Comparison of ENCODE assay signal across 16 cellular contexts in genomic region chr2:122167561-122167960, GRCh38.
"Had no signal": no experiment of that assay in that cellular context is flagged by ENCODE, and none has a peak within 500 bp of the region (broad histone marks: within the 10 kb centered on the region; RNA-seq: fewer than 3 reads in every experiment).

No MANE protein-coding gene starts in this region.

- H3K4me1 ChIP-seq: adrenal gland, colonic mucosa, esophagus muscularis mucosa, lower lobe of right lung, parathyroid adenoma had no signal

- H3K79me2 ChIP-seq: hepatocyte, parathyroid adenoma had no signal

- H3K27me3 ChIP-seq: adrenal gland, colonic mucosa, esophagus muscularis mucosa, hepatocyte had no signal

- H3K4me3 Mint-ChIP-seq: activated CD8-positive, alpha-beta T cell treated with anti-CD3 and anti-CD28 coated beads for 36 hours; activated naive CD4-positive, alpha-beta T cell treated with anti-CD3 and anti-CD28 coated beads, Interleukin-2, amount 50 U/mL, for 24 hours; activated T-cell treated with anti-CD3 and anti-CD28 coated beads, Interleukin-2, amount 50 U/mL, for 4 hours; T-helper 17 cell; WTC11 had no signal

- H3K27ac Mint-ChIP-seq: activated CD8-positive, alpha-beta T cell treated with anti-CD3 and anti-CD28 coated beads for 36 hours; activated naive CD4-positive, alpha-beta T cell treated with anti-CD3 and anti-CD28 coated beads, Interleukin-2, amount 50 U/mL, for 24 hours; T-helper 17 cell; WTC11 had no signal

- H3K27ac ChIP-seq: adrenal gland, colonic mucosa, esophagus muscularis mucosa, hepatocyte, lower lobe of right lung, parathyroid adenoma had no signal

- H3K4me1 Mint-ChIP-seq: activated naive CD4-positive, alpha-beta T cell treated with anti-CD3 and anti-CD28 coated beads, Interleukin-2, amount 50 U/mL, for 24 hours; T-helper 17 cell; WTC11 had no signal

- H3K9ac ChIP-seq: parathyroid adenoma had no signal

- H3K4me2 ChIP-seq: hepatocyte had no signal

- H3K36me3 Mint-ChIP-seq: activated naive CD4-positive, alpha-beta T cell treated with anti-CD3 and anti-CD28 coated beads, Interleukin-2, amount 50 U/mL, for 24 hours; WTC11 had no signal

- FAIRE-seq: TTC549 had no signal

- ATAC-seq: activated CD8-positive, alpha-beta T cell treated with anti-CD3 and anti-CD28 coated beads for 36 hours; activated T-cell treated with anti-CD3 and anti-CD28 coated beads, Interleukin-2, amount 50 U/mL, for 4 hours; lower lobe of right lung; T-helper 17 cell; WTC11 had no signal

- H3K27me3 Mint-ChIP-seq: activated CD8-positive, alpha-beta T cell treated with anti-CD3 and anti-CD28 coated beads for 36 hours; T-helper 17 cell had no signal

- H3K9me3 ChIP-seq: adrenal gland, colonic mucosa, esophagus muscularis mucosa, lower lobe of right lung had no signal

- DNase-seq: activated CD4-positive, alpha-beta T cell treated with anti-CD3 and anti-CD28 coated beads for 4 hours; activated CD8-positive, alpha-beta T cell treated with anti-CD3 and anti-CD28 coated beads for 36 hours; activated effector memory CD4-positive, alpha-beta T cell treated with anti-CD3 and anti-CD28 coated beads, Interleukin-2, amount 50 U/mL, for 16 hours; activated T-cell treated with anti-CD3 and anti-CD28 coated beads, Interleukin-2, amount 50 U/mL, for 4 hours; adrenal gland; colonic mucosa; lower lobe of right lung; stimulated activated CD4-positive, alpha-beta T cell treated with anti-CD3 and anti-CD28 coated beads, Interleukin-2, amount 100 ng/mL, for 48 hours; stimulated activated naive CD4-positive, alpha-beta T cell; T-helper 17 cell had no signal

- H3K9me3 Mint-ChIP-seq: activated CD8-positive, alpha-beta T cell treated with anti-CD3 and anti-CD28 coated beads for 36 hours; activated naive CD4-positive, alpha-beta T cell treated with anti-CD3 and anti-CD28 coated beads, Interleukin-2, amount 50 U/mL, for 24 hours; activated T-cell treated with anti-CD3 and anti-CD28 coated beads, Interleukin-2, amount 50 U/mL, for 4 hours; WTC11 had no signal

- H2AFZ ChIP-seq: hepatocyte had no signal

- H3K4me3 ChIP-seq: adrenal gland, colonic mucosa, esophagus muscularis mucosa, hepatocyte, lower lobe of right lung had no signal

- H3K36me3 ChIP-seq: adrenal gland, colonic mucosa, esophagus muscularis mucosa, lower lobe of right lung had no signal
